In genomic region chr1:55584521-55585401, GRCh38 we compare ENCODE assay signal across 10 cellular contexts.
DNase-seq lines count a peak whose midpoint lies in the region; ATAC-seq and TF ChIP-seq lines count a peak whose summit lies in the region.
"Had no signal": no experiment of that assay in that cellular context is flagged by ENCODE, and none has a peak within 500 bp of the region (broad histone marks: within the 10 kb centered on the region; RNA-seq: fewer than 3 reads in every experiment).

No MANE protein-coding gene starts in this region.

- H3K18ac ChIP-seq in trophoblast cell (ENCODE audit: low read length), result no peak overlapping the region

- no peak overlapping the region for H4K8ac ChIP-seq in trophoblast cell (ENCODE audit: low read depth, low read length)

- H3K9ac ChIP-seq in fibroblast of lung (ENCODE audit: insufficient read depth, low read length), result no peak overlapping the region
- no peak overlapping the region for H3K9ac ChIP-seq in trophoblast cell (ENCODE audit: low read length)

- H3K79me1 ChIP-seq in trophoblast cell (ENCODE audit: low read length), result peaks cover 9% of the 10 kb centered on the region

- H3K27me3 Mint-ChIP-seq in activated T-cell treated with anti-CD3 and anti-CD28 coated beads, Interleukin-2, amount 50 U/mL, for 4 hours (ENCODE audit: low read depth), result peaks cover 11% of the 10 kb centered on the region

- no peak for ATAC-seq in activated T-cell treated with anti-CD3 and anti-CD28 coated beads, Interleukin-2, amount 50 U/mL, for 4 hours
- ATAC-seq: activated CD4-positive, CD25-positive, alpha-beta regulatory T cell treated with anti-CD3 and anti-CD28 coated beads, Interleukin-2, amount 50 U/mL, for 24 hours had no signal

- no peaks in the 10 kb centered on the region for H4K20me1 ChIP-seq in fibroblast of lung (ENCODE audit: control insufficient read depth, extremely low read depth, insufficient read depth, low read length)

- H4K91ac ChIP-seq in trophoblast cell (ENCODE audit: low read depth, low read length), result peak overlapping the region; percentile 81

- H3K4me1 Mint-ChIP-seq in activated T-cell treated with anti-CD3 and anti-CD28 coated beads, Interleukin-2, amount 50 U/mL, for 4 hours (ENCODE audit: low read depth), result no peaks in the 10 kb centered on the region

- no peaks in the 10 kb centered on the region for H3K9me3 Mint-ChIP-seq in activated T-cell treated with anti-CD3 and anti-CD28 coated beads, Interleukin-2, amount 50 U/mL, for 4 hours

- H3K27me3 ChIP-seq in fibroblast of lung (ENCODE audit: control insufficient read depth, insufficient read depth, low read length), result no peaks in the 10 kb centered on the region
- H3K27me3 ChIP-seq in trophoblast cell (ENCODE audit: insufficient read depth, low read length), result no peaks in the 10 kb centered on the region

- peak; percentile 45 for DNase-seq in DMS79 (lab: John Stamatoyannopoulos, UW)
- DNase-seq in NCI-H345 (lab: John Stamatoyannopoulos, UW), result peak; percentile 48
- peak; percentile 67 to 78 for DNase-seq in fibroblast of lung (ENCODE audit: low read depth in 2 of 2)
- no peak for DNase-seq in trophoblast cell
- DNase-seq in GOT3 (lab: John Stamatoyannopoulos, UW), result no peak
- DNase-seq in EL, result no peak
- DNase-seq in activated T-cell treated with anti-CD3 and anti-CD28 coated beads, Interleukin-2, amount 50 U/mL, for 4 hours, result no peak
- no peak for DNase-seq in NCI-H2227 (lab: John Stamatoyannopoulos, UW; ENCODE audit: unreplicated experiment)
- DNase-seq: cortex of kidney had no signal

- no peak overlapping the region for H3K23ac ChIP-seq in trophoblast cell (ENCODE audit: low read length)

- no peak overlapping the region for H3K4ac ChIP-seq in trophoblast cell (ENCODE audit: low read depth, low read length)

- WGBS in trophoblast cell (ENCODE audit: extremely low coverage, insufficient coverage, insufficient read length), result no CpG with 5 or more reads among the region's 2 CpGs

- peaks cover 12% of the 10 kb centered on the region for H3K4me1 ChIP-seq in fibroblast of lung (ENCODE audit: control insufficient read depth, extremely low read depth, insufficient read depth, low read length)
- peaks cover 8 to 11% of the 10 kb centered on the region in 2 experiments for H3K4me1 ChIP-seq in trophoblast cell (ENCODE audit: control insufficient read depth in 1 of 2, insufficient read depth in 2 of 2, low read length in 2 of 2)

- H4K12ac ChIP-seq in trophoblast cell (ENCODE audit: low read depth, low read length), result no peak overlapping the region

- no peak overlapping the region for H3K27ac ChIP-seq in fibroblast of lung (ENCODE audit: insufficient read depth, low read length)
- H3K27ac ChIP-seq in trophoblast cell (ENCODE audit: low read depth, low read length), result peak overlapping the region; percentile 7

- no peak overlapping the region for H3K14ac ChIP-seq in trophoblast cell (ENCODE audit: low read length)

- H2BK5ac ChIP-seq in trophoblast cell (ENCODE audit: low read depth, low read length, poor library complexity), result no peak overlapping the region

- H3K9me3 ChIP-seq in fibroblast of lung (ENCODE audit: control insufficient read depth, insufficient read depth, low read depth, low read length), result no peaks in the 10 kb centered on the region
- no peaks in the 10 kb centered on the region for H3K9me3 ChIP-seq in trophoblast cell (ENCODE audit: insufficient read depth, low read depth, low read length)

- H2AK5ac ChIP-seq in trophoblast cell (ENCODE audit: low read length), result no peak overlapping the region

- H3K4me3 Mint-ChIP-seq in activated T-cell treated with anti-CD3 and anti-CD28 coated beads, Interleukin-2, amount 50 U/mL, for 4 hours, result no peak overlapping the region

- H3K4me2 ChIP-seq in fibroblast of lung (ENCODE audit: extremely low read depth, insufficient read depth, low read length), result no peak overlapping the region
- peak overlapping the region; percentile 27 for H3K4me2 ChIP-seq in trophoblast cell (ENCODE audit: low read length)

- TF ChIP-seq CTCF in fibroblast of lung (conservative IDR thresholded peaks at IDR 0.05 in 1 of 2, IDR thresholded peaks at IDR 0.05 in 1 of 2; ENCODE audit: low read depth in 1 of 2, low read length in 2 of 2), result peak in 1 of 2 donors; percentile 32

- no peaks in the 10 kb centered on the region for H3K79me2 ChIP-seq in fibroblast of lung (ENCODE audit: control insufficient read depth, insufficient read depth, low read length)
- no peaks in the 10 kb centered on the region for H3K79me2 ChIP-seq in trophoblast cell (ENCODE audit: control insufficient read depth, insufficient read depth, low read length, poor library complexity)

- H2AFZ ChIP-seq in fibroblast of lung (ENCODE audit: low read length) (no peak overlapping the region), trophoblast cell (ENCODE audit: insufficient read depth, low read length, poor library complexity) (no peak overlapping the region)

- no peak overlapping the region for H3K4me3 ChIP-seq in fibroblast of lung (replicated peaks in 1 of 4; ENCODE audit: control extremely low read depth in 1 of 4, insufficient read depth in 1 of 4, low read depth in 3 of 4, low read length in 4 of 4)
- no peak overlapping the region for H3K4me3 ChIP-seq in trophoblast cell (ENCODE audit: low read depth, low read length)

- no peak overlapping the region for H2BK120ac ChIP-seq in trophoblast cell (ENCODE audit: insufficient read depth, low read length, poor library complexity)

- no peak overlapping the region for H2BK12ac ChIP-seq in trophoblast cell (ENCODE audit: low read length)

- H3K36me3 Mint-ChIP-seq in activated T-cell treated with anti-CD3 and anti-CD28 coated beads, Interleukin-2, amount 50 U/mL, for 4 hours (ENCODE audit: insufficient read depth), result no peaks in the 10 kb centered on the region

- H3K36me3 ChIP-seq in fibroblast of lung (ENCODE audit: control insufficient read depth, insufficient read depth, low read length), result no peaks in the 10 kb centered on the region
- no peaks in the 10 kb centered on the region for H3K36me3 ChIP-seq in trophoblast cell (ENCODE audit: control insufficient read depth in 1 of 2, insufficient read depth in 2 of 2, low read length in 2 of 2)

Comparison
In these comparisons a context has a peak if more than half of its experiments do, and no peak if none do; other contexts are left out.
1. DNase-seq: peak in DMS79 (single experiment), NCI-H345 (single experiment) and fibroblast of lung (2 of 2); none in trophoblast cell (0 of 2), GOT3 (single experiment), EL (single experiment), activated T-cell treated with anti-CD3 and anti-CD28 coated beads, Interleukin-2, amount 50 U/mL, for 4 hours (single experiment) and NCI-H2227 (single experiment).